12 cellular contexts compared by ENCODE assay signal in the genomic region with DNA sequence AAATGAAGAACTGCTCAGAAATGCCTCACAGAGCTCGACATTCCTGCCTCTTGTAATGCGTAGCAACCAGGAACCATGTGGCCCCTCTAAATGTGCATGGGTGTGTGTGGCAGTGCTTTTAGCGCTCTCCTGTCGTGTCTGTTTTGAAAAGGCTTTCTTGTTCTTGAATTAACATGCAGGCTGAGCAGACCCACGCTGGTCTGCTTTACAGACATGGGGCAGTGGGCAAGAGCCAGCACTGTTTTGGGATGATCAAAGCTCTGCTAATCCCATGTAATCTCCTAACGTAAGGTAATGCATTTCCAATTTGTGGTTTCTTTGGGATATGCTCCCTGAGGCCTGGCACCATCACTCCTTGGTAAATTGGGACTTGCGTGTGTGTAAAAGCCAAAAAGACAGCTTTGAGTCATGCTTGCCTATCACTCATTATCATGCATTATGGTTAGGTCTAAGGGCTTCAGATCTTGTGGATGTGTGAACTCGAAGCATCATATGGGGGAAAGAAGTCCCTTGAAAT. TPM values are rescaled to one million over a fixed set of nuclear protein-coding genes. Genes with fewer than 3 reads are reported as not detected.
DNase-seq lines count a peak whose midpoint lies in the region; ATAC-seq and TF ChIP-seq lines count a peak whose summit lies in the region.
"Had no signal": no experiment of that assay in that cellular context is flagged by ENCODE, and none has a peak within 500 bp of the region (broad histone marks: within the 10 kb centered on the region; RNA-seq: fewer than 3 reads in every experiment).

No MANE protein-coding gene starts in this region.

- no peak for DNase-seq in CD8-positive, alpha-beta T cell
- no peak for DNase-seq in activated naive CD8-positive, alpha-beta T cell treated with anti-CD3 and anti-CD28 coated beads for 36 hours
- DNase-seq in natural killer cell (no peak), UCSD-AML1 (lab: John Stamatoyannopoulos, UW; ENCODE audit: unreplicated experiment) (no peak), midbrain (lab: John Stamatoyannopoulos, UW) (no peak), MCF 10A (ENCODE audit: unreplicated experiment) (no peak)
- DNase-seq: activated gamma-delta T cell, NCI-H2227 treated with DMSO at 0.1 percent for 48 hours had no signal

- CTCF ChIA-PET in CD8-positive, alpha-beta T cell (lab: Charles Lee): interaction anchor here (1.2 to 10.1 kb wide), 5 partner anchors 11 to 94 kb away, joined by 3 to 98 read pairs (median 16); a partner anchor contains a TSS
- CTCF ChIA-PET in MCF 10A (lab: Yijun Ruan, JAX): no interaction called here

- H3K9me3 ChIP-seq in CD8-positive, alpha-beta T cell (ENCODE audit: low read length): no peaks in the 10 kb centered on the region
- H3K9me3 ChIP-seq in KOPT-K1 (ENCODE audit: insufficient read depth, low read length, poor library complexity, severe bottlenecking): no peaks in the 10 kb centered on the region

- no peaks in the 10 kb centered on the region for H3K27me3 Mint-ChIP-seq in CD8-positive, alpha-beta T cell (ENCODE audit: low read depth)
- peaks cover 7% of the 10 kb centered on the region for H3K27me3 Mint-ChIP-seq in activated naive CD8-positive, alpha-beta T cell treated with anti-CD3 and anti-CD28 coated beads for 36 hours
- H3K27me3 Mint-ChIP-seq in natural killer cell (ENCODE audit: low read depth in 2 of 2) (no peaks in the 10 kb centered on the region), MCF 10A (ENCODE audit: insufficient read depth, unreplicated experiment) (no peaks in the 10 kb centered on the region)

- H3K36me3 Mint-ChIP-seq in CD8-positive, alpha-beta T cell: peaks cover 75% of the 10 kb centered on the region
- H3K36me3 Mint-ChIP-seq in activated naive CD8-positive, alpha-beta T cell treated with anti-CD3 and anti-CD28 coated beads for 36 hours: peaks cover 27% of the 10 kb centered on the region
- H3K36me3 Mint-ChIP-seq in natural killer cell (no peaks in the 10 kb centered on the region), MCF 10A (ENCODE audit: insufficient read depth, unreplicated experiment) (peaks cover 4% of the 10 kb centered on the region)

- peak overlapping the region; percentile 92 for H3K27ac Mint-ChIP-seq in CD8-positive, alpha-beta T cell
- H3K27ac Mint-ChIP-seq in activated naive CD8-positive, alpha-beta T cell treated with anti-CD3 and anti-CD28 coated beads for 36 hours: peak overlapping the region; percentile 95
- H3K27ac Mint-ChIP-seq in natural killer cell: peak overlapping the region; percentile 71 to 89
- H3K27ac Mint-ChIP-seq in MCF 10A (ENCODE audit: low read depth, unreplicated experiment): no peak overlapping the region

- peak overlapping the region; percentile 27 for H3K4me3 ChIP-seq in CD8-positive, alpha-beta T cell (ENCODE audit: low read depth, low read length)

- H3K27me3 ChIP-seq in CD8-positive, alpha-beta T cell (ENCODE audit: insufficient read depth, low read length): no peaks in the 10 kb centered on the region

- intact Hi-C loops in CD8-positive, alpha-beta T cell (cut with DNase I, micrococcal nuclease): loop anchor here (2.0 to 10.0 kb wide), 3 partner anchors 15 to 1611 kb away; a partner anchor contains a TSS
- intact Hi-C loops in natural killer cell (cut with micrococcal nuclease): no loop called here
- intact Hi-C loops in MCF 10A (cut with micrococcal nuclease): no loop called here

- H3K27ac ChIP-seq in CD8-positive, alpha-beta T cell (ENCODE audit: low read depth, low read length): peak overlapping the region; percentile 14
- H3K27ac ChIP-seq in KOPT-K1 (ENCODE audit: low read depth, low read length, poor library complexity, severe bottlenecking): peak overlapping the region; percentile 54
- H3K27ac ChIP-seq: HL-60, RWPE1 had no signal

- POLR2A ChIA-PET in CD8-positive, alpha-beta T cell (lab: Charles Lee): interaction anchor here (1.5 to 3.7 kb wide), 4 partner anchors 9 to 28 kb away, joined by 4 to 49 read pairs (median 17); a partner anchor contains a TSS
- POLR2A ChIA-PET in MCF 10A (lab: Yijun Ruan, JAX): no interaction called here

- TF ChIP-seq CTCF in CD8-positive, alpha-beta T cell (IDR thresholded peaks at IDR 0.05): no peak
- TF ChIP-seq CTCF in natural killer cell (IDR thresholded peaks at IDR 0.05): no peak
- no peak for TF ChIP-seq CTCF in MCF 10A (IDR thresholded peaks at IDR 0.05; ENCODE audit: unreplicated experiment)

- no peaks in the 10 kb centered on the region for H3K36me3 ChIP-seq in CD8-positive, alpha-beta T cell (ENCODE audit: insufficient read depth, low read length)
- no peaks in the 10 kb centered on the region for H3K36me3 ChIP-seq in KOPT-K1 (ENCODE audit: insufficient read depth, low read length)

- peaks cover 87% of the 10 kb centered on the region for H3K4me1 ChIP-seq in CD8-positive, alpha-beta T cell (ENCODE audit: insufficient read depth, low read length)

- H3K4me1 Mint-ChIP-seq in CD8-positive, alpha-beta T cell (ENCODE audit: low read depth): peaks cover 87% of the 10 kb centered on the region
- H3K4me1 Mint-ChIP-seq in activated naive CD8-positive, alpha-beta T cell treated with anti-CD3 and anti-CD28 coated beads for 36 hours: peaks cover 74% of the 10 kb centered on the region
- H3K4me1 Mint-ChIP-seq in natural killer cell: peaks cover 84% of the 10 kb centered on the region in 2 donors
- H3K4me1 Mint-ChIP-seq in MCF 10A (ENCODE audit: insufficient read depth, unreplicated experiment): peaks cover 6% of the 10 kb centered on the region

- peak; percentile 34 for ATAC-seq in CD8-positive, alpha-beta T cell
- peak; percentile 17 to 42 (median 37) for ATAC-seq in natural killer cell
- ATAC-seq: right cardiac atrium had no signal

- H3K9me3 Mint-ChIP-seq in CD8-positive, alpha-beta T cell: no peaks in the 10 kb centered on the region
- H3K9me3 Mint-ChIP-seq in activated naive CD8-positive, alpha-beta T cell treated with anti-CD3 and anti-CD28 coated beads for 36 hours: peaks cover 9% of the 10 kb centered on the region
- H3K9me3 Mint-ChIP-seq in natural killer cell (peaks cover 4 to 7% of the 10 kb centered on the region in 2 donors), MCF 10A (ENCODE audit: unreplicated experiment) (peaks cover 8% of the 10 kb centered on the region)

- peak overlapping the region; percentile 66 for H3K4me3 Mint-ChIP-seq in CD8-positive, alpha-beta T cell
- peak overlapping the region; percentile 68 for H3K4me3 Mint-ChIP-seq in activated naive CD8-positive, alpha-beta T cell treated with anti-CD3 and anti-CD28 coated beads for 36 hours
- peak overlapping the region; percentile 64 for H3K4me3 Mint-ChIP-seq in natural killer cell
- no peak overlapping the region for H3K4me3 Mint-ChIP-seq in MCF 10A (ENCODE audit: unreplicated experiment)

- BruUV-seq in MCF 10A (replicated peaks; lab: Mats Ljungman, UMichigan): no TSS peak

RNA-seq across cellular contexts. Expression of a gene that starts 11.8 kb away (rescaled TPM):
- total RNA-seq in CD8-positive, alpha-beta T cell: 10 to 100 TPM; 92.5 to 93.2 TPM
- 10 to 100 TPM; 75.2 to 80.0 TPM for total RNA-seq in activated naive CD8-positive, alpha-beta T cell treated with anti-CD3 and anti-CD28 coated beads for 36 hours
- total RNA-seq in natural killer cell (100 to 1,000 TPM; 234 to 312 (median 299) TPM), MCF 10A (2022) (3.5 and 4.9 TPM in 2 replicates)

Comparison
In these comparisons a context has a peak if more than half of its experiments do, and no peak if none do; other contexts are left out.
1. RNA of a gene that starts 11.8 kb away (total RNA-seq): 234 to 312 TPM in natural killer cell, 92.5 to 93.2 TPM in CD8-positive, alpha-beta T cell and 75.2 to 80.0 TPM in activated naive CD8-positive, alpha-beta T cell treated with anti-CD3 and anti-CD28 coated beads for 36 hours; 3.5 to 4.9 TPM in MCF 10A; every median in the first group is over 10 times any median in the second.
2. intact Hi-C loops: an anchor here in CD8-positive, alpha-beta T cell (2.0 to 10.0 kb wide); none called in natural killer cell and MCF 10A.